In the genomic region with DNA sequence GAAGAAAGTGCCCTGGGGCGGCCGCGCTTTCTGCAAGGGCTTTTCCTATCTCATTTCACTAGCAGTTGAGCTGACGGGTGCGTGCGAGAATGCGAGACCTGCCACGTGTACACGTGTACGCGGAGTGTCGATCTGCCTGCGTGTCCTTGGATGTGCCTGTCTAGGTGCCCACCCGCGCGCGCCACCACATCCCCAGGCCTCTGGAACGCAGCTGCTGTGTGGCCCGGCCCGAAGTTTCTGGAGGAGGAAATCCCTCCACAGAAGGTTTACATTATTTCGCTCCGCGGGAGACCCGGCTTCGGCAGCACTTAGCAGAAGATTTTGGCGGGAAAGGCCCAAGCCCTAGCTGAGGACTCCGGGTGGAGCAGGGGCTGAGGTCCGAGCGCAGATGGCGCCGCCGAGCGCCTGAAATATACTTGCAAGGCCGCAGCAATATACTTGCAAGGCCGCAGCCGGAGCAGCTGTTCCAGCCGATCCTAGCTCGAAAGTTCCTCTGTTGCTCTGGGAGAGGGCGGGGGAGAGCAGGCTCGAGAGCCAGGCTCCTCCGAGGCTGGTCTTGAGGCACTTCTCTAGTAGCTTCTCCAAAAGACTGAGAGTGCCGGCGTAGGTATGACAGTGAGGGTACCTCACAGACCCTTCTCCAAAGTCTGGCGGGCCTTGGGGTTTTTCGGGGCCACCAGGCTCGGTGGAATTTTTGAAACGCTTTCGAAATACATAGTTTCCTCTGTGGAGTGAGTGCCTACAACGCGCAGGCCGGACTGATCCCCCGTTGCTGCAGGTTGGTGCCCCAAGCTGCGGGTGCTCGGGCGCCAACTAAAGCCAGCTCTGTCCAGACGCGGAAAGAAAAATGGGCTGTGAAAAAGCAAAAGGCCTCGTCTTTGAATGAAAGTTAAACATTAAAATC, we compare ENCODE assay signal across 1 cellular context.
TF ChIP-seq lines count a peak whose summit lies in the region.

No MANE protein-coding gene starts in this region.

TF ChIP-seq in K562, 482 proteins besides CTCF, POLR2A, EP300 and RAD21 (continued from another document):
- TF ChIP-seq, protein P1, sequence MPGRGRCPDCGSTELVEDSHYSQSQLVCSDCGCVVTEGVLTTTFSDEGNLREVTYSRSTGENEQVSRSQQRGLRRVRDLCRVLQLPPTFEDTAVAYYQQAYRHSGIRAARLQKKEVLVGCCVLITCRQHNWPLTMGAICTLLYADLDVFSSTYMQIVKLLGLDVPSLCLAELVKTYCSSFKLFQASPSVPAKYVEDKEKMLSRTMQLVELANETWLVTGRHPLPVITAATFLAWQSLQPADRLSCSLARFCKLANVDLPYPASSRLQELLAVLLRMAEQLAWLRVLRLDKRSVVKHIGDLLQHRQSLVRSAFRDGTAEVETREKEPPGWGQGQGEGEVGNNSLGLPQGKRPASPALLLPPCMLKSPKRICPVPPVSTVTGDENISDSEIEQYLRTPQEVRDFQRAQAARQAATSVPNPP (IDR thresholded peaks at IDR 0.05; ENCODE audit: borderline replicate concordance, insufficient read depth, insufficient read length), result no peak
- no peak for TF ChIP-seq HNRNPK (IDR thresholded peaks at IDR 0.05; ENCODE audit: low read depth, low read length, poor library complexity, severe bottlenecking)
- TF ChIP-seq TAF1 (IDR thresholded peaks at IDR 0.05; ENCODE audit: control insufficient read depth, extremely low read depth, insufficient read depth, low read length, severe bottlenecking), result no peak
